In genomic region chr7:148877517-148877916, GRCh38 we compare ENCODE assay signal across 1 cellular context.
TF ChIP-seq lines count a peak whose summit lies in the region.

No MANE protein-coding gene starts in this region.

TF ChIP-seq in IMR-90, 13 proteins besides CTCF, POLR2A, EP300 and RAD21:
- TF ChIP-seq MXI1 (IDR thresholded peaks at IDR 0.05; ENCODE audit: borderline replicate concordance, low read depth, low read length): no peak
- no peak for TF ChIP-seq CHD1 (IDR thresholded peaks at IDR 0.05; ENCODE audit: low read depth, low read length)
- TF ChIP-seq RCOR1 (IDR thresholded peaks at IDR 0.05; ENCODE audit: insufficient replicate concordance, low read length): no peak
- no peak for TF ChIP-seq USF2 (IDR thresholded peaks at IDR 0.05; ENCODE audit: low read depth, low read length)
- no peak for TF ChIP-seq NFE2L2 (IDR thresholded peaks at IDR 0.05; ENCODE audit: low read depth, low read length)
- no peak for TF ChIP-seq MAZ (IDR thresholded peaks at IDR 0.05; ENCODE audit: borderline replicate concordance, low read depth, low read length)
- no peak for TF ChIP-seq BHLHE40 (IDR thresholded peaks at IDR 0.05; ENCODE audit: low read depth, low read length)
- TF ChIP-seq ELK1 (IDR thresholded peaks at IDR 0.05; ENCODE audit: borderline replicate concordance, low read depth, low read length): no peak
- TF ChIP-seq RFX5 (IDR thresholded peaks at IDR 0.05; ENCODE audit: low read depth, low read length): no peak
